ENCODE assay signal across 4 cellular contexts in the genomic region with DNA sequence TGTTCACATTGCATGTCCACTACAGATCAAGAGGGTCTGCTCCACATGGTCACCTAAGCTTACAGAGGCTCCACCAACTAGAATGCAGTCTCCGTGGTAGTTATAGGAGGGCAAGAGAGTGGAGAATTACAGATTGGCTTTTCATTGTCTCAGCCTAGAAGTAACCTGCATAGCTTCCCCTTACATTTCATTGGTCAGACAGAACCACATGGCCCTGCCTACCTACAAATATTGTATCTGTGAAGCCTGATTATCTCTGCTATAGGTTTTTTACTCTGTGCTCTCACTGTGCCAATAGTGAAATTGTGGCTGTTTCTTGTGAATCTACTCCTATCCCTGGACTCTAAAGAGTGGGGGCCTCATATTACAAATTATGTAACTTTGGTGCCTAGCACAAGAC.
A peak's percentile ranks its signal among the peaks of the same experiment; 100 is the strongest.
TF ChIP-seq lines count a peak whose summit lies in the region.

No MANE protein-coding gene starts in this region.

TF ChIP-seq in SK-N-SH, 30 proteins besides CTCF, POLR2A, EP300 and RAD21:
- TF ChIP-seq USF1 (IDR thresholded peaks at IDR 0.05; ENCODE audit: borderline replicate concordance, low read depth), result 0 out of 2 replicates have a peak, but pooled peaks have one; percentile 12
- TF ChIP-seq EZH2phosphoT487 (IDR thresholded peaks at IDR 0.05; ENCODE audit: borderline replicate concordance, low read depth), result no peak
TF ChIP-seq in SK-N-SH: peak in this region for 1.

TF ChIP-seq in SK-N-SH treated with all-trans-retinoic acid at 6 μM for 48 hours, 23 proteins besides CTCF, POLR2A, EP300 and RAD21 (continues in another document):
- no peak for TF ChIP-seq TCF4 (CRISPR knock-in tag; IDR thresholded peaks at IDR 0.05; ENCODE audit: borderline replicate concordance)
- TF ChIP-seq ZC3H10 (CRISPR knock-in tag; IDR thresholded peaks at IDR 0.05), result no peak
- no peak for TF ChIP-seq ESRRG (CRISPR knock-in tag; IDR thresholded peaks at IDR 0.05)
- TF ChIP-seq, protein P1, sequence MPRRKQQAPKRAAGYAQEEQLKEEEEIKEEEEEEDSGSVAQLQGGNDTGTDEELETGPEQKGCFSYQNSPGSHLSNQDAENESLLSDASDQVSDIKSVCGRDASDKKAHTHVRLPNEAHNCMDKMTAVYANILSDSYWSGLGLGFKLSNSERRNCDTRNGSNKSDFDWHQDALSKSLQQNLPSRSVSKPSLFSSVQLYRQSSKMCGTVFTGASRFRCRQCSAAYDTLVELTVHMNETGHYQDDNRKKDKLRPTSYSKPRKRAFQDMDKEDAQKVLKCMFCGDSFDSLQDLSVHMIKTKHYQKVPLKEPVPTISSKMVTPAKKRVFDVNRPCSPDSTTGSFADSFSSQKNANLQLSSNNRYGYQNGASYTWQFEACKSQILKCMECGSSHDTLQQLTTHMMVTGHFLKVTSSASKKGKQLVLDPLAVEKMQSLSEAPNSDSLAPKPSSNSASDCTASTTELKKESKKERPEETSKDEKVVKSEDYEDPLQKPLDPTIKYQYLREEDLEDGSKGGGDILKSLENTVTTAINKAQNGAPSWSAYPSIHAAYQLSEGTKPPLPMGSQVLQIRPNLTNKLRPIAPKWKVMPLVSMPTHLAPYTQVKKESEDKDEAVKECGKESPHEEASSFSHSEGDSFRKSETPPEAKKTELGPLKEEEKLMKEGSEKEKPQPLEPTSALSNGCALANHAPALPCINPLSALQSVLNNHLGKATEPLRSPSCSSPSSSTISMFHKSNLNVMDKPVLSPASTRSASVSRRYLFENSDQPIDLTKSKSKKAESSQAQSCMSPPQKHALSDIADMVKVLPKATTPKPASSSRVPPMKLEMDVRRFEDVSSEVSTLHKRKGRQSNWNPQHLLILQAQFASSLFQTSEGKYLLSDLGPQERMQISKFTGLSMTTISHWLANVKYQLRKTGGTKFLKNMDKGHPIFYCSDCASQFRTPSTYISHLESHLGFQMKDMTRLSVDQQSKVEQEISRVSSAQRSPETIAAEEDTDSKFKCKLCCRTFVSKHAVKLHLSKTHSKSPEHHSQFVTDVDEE (CRISPR knock-in tag; IDR thresholded peaks at IDR 0.05), result no peak
- TF ChIP-seq OSR1 (CRISPR knock-in tag; IDR thresholded peaks at IDR 0.05), result no peak
- no peak for TF ChIP-seq ZNF70 (CRISPR knock-in tag; IDR thresholded peaks at IDR 0.05)
- no peak for TF ChIP-seq ISL1 (CRISPR knock-in tag; IDR thresholded peaks at IDR 0.05)
- no peak for TF ChIP-seq PPARA (CRISPR knock-in tag; IDR thresholded peaks at IDR 0.05; ENCODE audit: borderline replicate concordance)
- TF ChIP-seq, protein P2, sequence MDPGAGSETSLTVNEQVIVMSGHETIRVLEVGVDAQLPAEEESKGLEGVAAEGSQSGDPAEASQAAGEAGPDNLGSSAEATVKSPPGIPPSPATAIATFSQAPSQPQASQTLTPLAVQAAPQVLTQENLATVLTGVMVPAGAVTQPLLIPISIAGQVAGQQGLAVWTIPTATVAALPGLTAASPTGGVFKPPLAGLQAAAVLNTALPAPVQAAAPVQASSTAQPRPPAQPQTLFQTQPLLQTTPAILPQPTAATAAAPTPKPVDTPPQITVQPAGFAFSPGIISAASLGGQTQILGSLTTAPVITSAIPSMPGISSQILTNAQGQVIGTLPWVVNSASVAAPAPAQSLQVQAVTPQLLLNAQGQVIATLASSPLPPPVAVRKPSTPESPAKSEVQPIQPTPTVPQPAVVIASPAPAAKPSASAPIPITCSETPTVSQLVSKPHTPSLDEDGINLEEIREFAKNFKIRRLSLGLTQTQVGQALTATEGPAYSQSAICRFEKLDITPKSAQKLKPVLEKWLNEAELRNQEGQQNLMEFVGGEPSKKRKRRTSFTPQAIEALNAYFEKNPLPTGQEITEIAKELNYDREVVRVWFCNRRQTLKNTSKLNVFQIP (CRISPR knock-in tag; IDR thresholded peaks at IDR 0.05; ENCODE audit: borderline replicate concordance, low read depth), result no peak
- TF ChIP-seq ZFP3 (CRISPR knock-in tag; IDR thresholded peaks at IDR 0.05), result no peak
- no peak for TF ChIP-seq BACH2 (CRISPR knock-in tag; IDR thresholded peaks at IDR 0.05; ENCODE audit: borderline replicate concordance)
- TF ChIP-seq GLIS3 (CRISPR knock-in tag; IDR thresholded peaks at IDR 0.05), result no peak
- TF ChIP-seq ARNTL (CRISPR knock-in tag; IDR thresholded peaks at IDR 0.05; ENCODE audit: borderline replicate concordance, low read depth), result no peak
- TF ChIP-seq RARB (CRISPR knock-in tag; IDR thresholded peaks at IDR 0.05), result no peak

TF ChIP-seq in Ishikawa, 13 proteins besides CTCF, POLR2A, EP300 and RAD21:
- peak; percentile 76 for TF ChIP-seq USF1 (IDR thresholded peaks at IDR 0.05)
- no peak for TF ChIP-seq MAX (IDR thresholded peaks at IDR 0.05)

TF ChIP-seq in GM12878, 131 proteins besides CTCF, POLR2A, EP300 and RAD21:
- TF ChIP-seq ZBTB33 (IDR thresholded peaks at IDR 0.05), result no peak
- no peak for TF ChIP-seq ZBED1 (IDR thresholded peaks at IDR 0.05; ENCODE audit: borderline replicate concordance)
- TF ChIP-seq EGR1 (IDR thresholded peaks at IDR 0.05; ENCODE audit: borderline replicate concordance in 1 of 2, low read depth in 2 of 2, low read length in 2 of 2), result no peak
- no peak for TF ChIP-seq POU2F2 (IDR thresholded peaks at IDR 0.05; ENCODE audit: borderline replicate concordance, low read depth, low read length)
- TF ChIP-seq SMC3 (IDR thresholded peaks at IDR 0.05; ENCODE audit: borderline replicate concordance, low read length), result no peak
- TF ChIP-seq RAD51 (IDR thresholded peaks at IDR 0.05), result peak; percentile 61; the same call in 1 of the 2 replicates
- no peak for TF ChIP-seq RCOR1 (conservative IDR thresholded peaks at IDR 0.05; ENCODE audit: low read depth, low read length)
- TF ChIP-seq SMAD5 (IDR thresholded peaks at IDR 0.05; ENCODE audit: low read depth), result no peak
- TF ChIP-seq WRNIP1 (IDR thresholded peaks at IDR 0.05; ENCODE audit: borderline replicate concordance, low read depth, low read length), result no peak
- TF ChIP-seq RFX5 (IDR thresholded peaks at IDR 0.05; ENCODE audit: low read depth, low read length), result no peak
- TF ChIP-seq JUND (IDR thresholded peaks at IDR 0.05; ENCODE audit: low read depth, low read length), result no peak
- no peak for TF ChIP-seq TCF12 (IDR thresholded peaks at IDR 0.05; ENCODE audit: low read depth, low read length)
- TF ChIP-seq USF1 (IDR thresholded peaks at IDR 0.05; ENCODE audit: borderline replicate concordance, extremely low read length, insufficient read depth, low read depth, low read length), result peak; percentile 52
- no peak for TF ChIP-seq HDAC6 (IDR thresholded peaks at IDR 0.05; ENCODE audit: unreplicated experiment)
- TF ChIP-seq, protein P3, sequence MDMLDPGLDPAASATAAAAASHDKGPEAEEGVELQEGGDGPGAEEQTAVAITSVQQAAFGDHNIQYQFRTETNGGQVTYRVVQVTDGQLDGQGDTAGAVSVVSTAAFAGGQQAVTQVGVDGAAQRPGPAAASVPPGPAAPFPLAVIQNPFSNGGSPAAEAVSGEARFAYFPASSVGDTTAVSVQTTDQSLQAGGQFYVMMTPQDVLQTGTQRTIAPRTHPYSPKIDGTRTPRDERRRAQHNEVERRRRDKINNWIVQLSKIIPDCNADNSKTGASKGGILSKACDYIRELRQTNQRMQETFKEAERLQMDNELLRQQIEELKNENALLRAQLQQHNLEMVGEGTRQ (IDR thresholded peaks at IDR 0.05; ENCODE audit: borderline replicate concordance, low read depth, low read length), result peak; percentile 60; the same call in 1 of the 2 replicates
- TF ChIP-seq DPF2 (IDR thresholded peaks at IDR 0.05), result no peak
